ENCODE assay signal across 1 cellular context in genomic region chr12:65335021-65335714, GRCh38.
TF ChIP-seq lines count a peak whose summit lies in the region.

No MANE protein-coding gene starts in this region.

TF ChIP-seq in HepG2, 621 proteins besides CTCF, POLR2A, EP300 and RAD21 (continued from another document and continues in another):
- TF ChIP-seq HDAC1 (CRISPR knock-in tag; IDR thresholded peaks at IDR 0.05): peak; percentile 64
- no peak for TF ChIP-seq HNRNPUL1 (IDR thresholded peaks at IDR 0.05; ENCODE audit: low read depth, low read length)
- TF ChIP-seq TBX2 (CRISPR knock-in tag; IDR thresholded peaks at IDR 0.05; ENCODE audit: borderline replicate concordance): peak; percentile 67
- peak; percentile 55; the same call in 1 of the 2 replicates for TF ChIP-seq ISL2 (CRISPR knock-in tag; IDR thresholded peaks at IDR 0.05)
- TF ChIP-seq RARA (CRISPR knock-in tag; IDR thresholded peaks at IDR 0.05): peak; percentile 71
- no peak for TF ChIP-seq NFKB2 (CRISPR knock-in tag; IDR thresholded peaks at IDR 0.05; ENCODE audit: borderline replicate concordance)
- TF ChIP-seq ZMAT3 (CRISPR knock-in tag; conservative IDR thresholded peaks at IDR 0.05): no peak
- no peak for TF ChIP-seq REXO4 (CRISPR knock-in tag; IDR thresholded peaks at IDR 0.05; ENCODE audit: borderline replicate concordance)
- no peak for TF ChIP-seq WIZ (CRISPR knock-in tag; IDR thresholded peaks at IDR 0.05)
- TF ChIP-seq, protein P1, sequence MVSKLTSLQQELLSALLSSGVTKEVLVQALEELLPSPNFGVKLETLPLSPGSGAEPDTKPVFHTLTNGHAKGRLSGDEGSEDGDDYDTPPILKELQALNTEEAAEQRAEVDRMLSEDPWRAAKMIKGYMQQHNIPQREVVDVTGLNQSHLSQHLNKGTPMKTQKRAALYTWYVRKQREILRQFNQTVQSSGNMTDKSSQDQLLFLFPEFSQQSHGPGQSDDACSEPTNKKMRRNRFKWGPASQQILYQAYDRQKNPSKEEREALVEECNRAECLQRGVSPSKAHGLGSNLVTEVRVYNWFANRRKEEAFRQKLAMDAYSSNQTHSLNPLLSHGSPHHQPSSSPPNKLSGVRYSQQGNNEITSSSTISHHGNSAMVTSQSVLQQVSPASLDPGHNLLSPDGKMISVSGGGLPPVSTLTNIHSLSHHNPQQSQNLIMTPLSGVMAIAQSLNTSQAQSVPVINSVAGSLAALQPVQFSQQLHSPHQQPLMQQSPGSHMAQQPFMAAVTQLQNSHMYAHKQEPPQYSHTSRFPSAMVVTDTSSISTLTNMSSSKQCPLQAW (CRISPR knock-in tag; IDR thresholded peaks at IDR 0.05): peak; percentile 58; the same call in 1 of the 2 replicates
- peak; percentile 81 for TF ChIP-seq HNF4G (IDR thresholded peaks at IDR 0.05; ENCODE audit: borderline replicate concordance, low read depth, low read length)
- TF ChIP-seq HNF4G (CRISPR knock-in tag; IDR thresholded peaks at IDR 0.05; ENCODE audit: borderline replicate concordance, low read depth): 0 out of 2 replicates have a peak, but pooled peaks have one; percentile 51
- peak; percentile 47; the same call in 1 of the 2 replicates for TF ChIP-seq IRF2 (CRISPR knock-in tag; IDR thresholded peaks at IDR 0.05)
- TF ChIP-seq ZNF281 (CRISPR knock-in tag; IDR thresholded peaks at IDR 0.05; ENCODE audit: borderline replicate concordance): peak; percentile 78
- no peak; the same call in 1 of the 2 replicates for TF ChIP-seq NR2F6 (IDR thresholded peaks at IDR 0.05)
- TF ChIP-seq NR2F6 (CRISPR knock-in tag; IDR thresholded peaks at IDR 0.05): peak; percentile 38; the same call in 1 of the 2 replicates
- TF ChIP-seq ZMYM3 (CRISPR knock-in tag; IDR thresholded peaks at IDR 0.05): peak; percentile 11; the same call in 1 of the 2 replicates
- TF ChIP-seq ATF1 (CRISPR knock-in tag; IDR thresholded peaks at IDR 0.05): peak; percentile 56; the same call in 1 of the 2 replicates
- TF ChIP-seq NAIF1 (CRISPR knock-in tag; IDR thresholded peaks at IDR 0.05; ENCODE audit: borderline replicate concordance): no peak
- no peak for TF ChIP-seq ZNF720 (CRISPR knock-in tag; IDR thresholded peaks at IDR 0.05)
- TF ChIP-seq, protein P2, sequence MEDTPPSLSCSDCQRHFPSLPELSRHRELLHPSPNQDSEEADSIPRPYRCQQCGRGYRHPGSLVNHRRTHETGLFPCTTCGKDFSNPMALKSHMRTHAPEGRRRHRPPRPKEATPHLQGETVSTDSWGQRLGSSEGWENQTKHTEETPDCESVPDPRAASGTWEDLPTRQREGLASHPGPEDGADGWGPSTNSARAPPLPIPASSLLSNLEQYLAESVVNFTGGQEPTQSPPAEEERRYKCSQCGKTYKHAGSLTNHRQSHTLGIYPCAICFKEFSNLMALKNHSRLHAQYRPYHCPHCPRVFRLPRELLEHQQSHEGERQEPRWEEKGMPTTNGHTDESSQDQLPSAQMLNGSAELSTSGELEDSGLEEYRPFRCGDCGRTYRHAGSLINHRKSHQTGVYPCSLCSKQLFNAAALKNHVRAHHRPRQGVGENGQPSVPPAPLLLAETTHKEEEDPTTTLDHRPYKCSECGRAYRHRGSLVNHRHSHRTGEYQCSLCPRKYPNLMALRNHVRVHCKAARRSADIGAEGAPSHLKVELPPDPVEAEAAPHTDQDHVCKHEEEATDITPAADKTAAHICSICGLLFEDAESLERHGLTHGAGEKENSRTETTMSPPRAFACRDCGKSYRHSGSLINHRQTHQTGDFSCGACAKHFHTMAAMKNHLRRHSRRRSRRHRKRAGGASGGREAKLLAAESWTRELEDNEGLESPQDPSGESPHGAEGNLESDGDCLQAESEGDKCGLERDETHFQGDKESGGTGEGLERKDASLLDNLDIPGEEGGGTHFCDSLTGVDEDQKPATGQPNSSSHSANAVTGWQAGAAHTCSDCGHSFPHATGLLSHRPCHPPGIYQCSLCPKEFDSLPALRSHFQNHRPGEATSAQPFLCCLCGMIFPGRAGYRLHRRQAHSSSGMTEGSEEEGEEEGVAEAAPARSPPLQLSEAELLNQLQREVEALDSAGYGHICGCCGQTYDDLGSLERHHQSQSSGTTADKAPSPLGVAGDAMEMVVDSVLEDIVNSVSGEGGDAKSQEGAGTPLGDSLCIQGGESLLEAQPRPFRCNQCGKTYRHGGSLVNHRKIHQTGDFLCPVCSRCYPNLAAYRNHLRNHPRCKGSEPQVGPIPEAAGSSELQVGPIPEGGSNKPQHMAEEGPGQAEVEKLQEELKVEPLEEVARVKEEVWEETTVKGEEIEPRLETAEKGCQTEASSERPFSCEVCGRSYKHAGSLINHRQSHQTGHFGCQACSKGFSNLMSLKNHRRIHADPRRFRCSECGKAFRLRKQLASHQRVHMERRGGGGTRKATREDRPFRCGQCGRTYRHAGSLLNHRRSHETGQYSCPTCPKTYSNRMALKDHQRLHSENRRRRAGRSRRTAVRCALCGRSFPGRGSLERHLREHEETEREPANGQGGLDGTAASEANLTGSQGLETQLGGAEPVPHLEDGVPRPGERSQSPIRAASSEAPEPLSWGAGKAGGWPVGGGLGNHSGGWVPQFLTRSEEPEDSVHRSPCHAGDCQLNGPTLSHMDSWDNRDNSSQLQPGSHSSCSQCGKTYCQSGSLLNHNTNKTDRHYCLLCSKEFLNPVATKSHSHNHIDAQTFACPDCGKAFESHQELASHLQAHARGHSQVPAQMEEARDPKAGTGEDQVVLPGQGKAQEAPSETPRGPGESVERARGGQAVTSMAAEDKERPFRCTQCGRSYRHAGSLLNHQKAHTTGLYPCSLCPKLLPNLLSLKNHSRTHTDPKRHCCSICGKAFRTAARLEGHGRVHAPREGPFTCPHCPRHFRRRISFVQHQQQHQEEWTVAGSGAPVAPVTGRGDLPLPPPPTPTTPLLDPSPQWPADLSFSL (CRISPR knock-in tag; IDR thresholded peaks at IDR 0.05): peak; percentile 92
- TF ChIP-seq SAP130 (CRISPR knock-in tag; IDR thresholded peaks at IDR 0.05; ENCODE audit: low read depth): peak; percentile 59
- TF ChIP-seq JUN (CRISPR knock-in tag; IDR thresholded peaks at IDR 0.05): peak; percentile 65; the same call in 1 of the 2 replicates
- 0 out of 2 replicates have a peak, but pooled peaks have one; percentile 68 for TF ChIP-seq RARG (CRISPR knock-in tag; IDR thresholded peaks at IDR 0.05; ENCODE audit: low read depth)
- no peak for TF ChIP-seq SOX13 (IDR thresholded peaks at IDR 0.05)
- peak in 1 of 2 experiments; percentile 71; a peak in 2 of 4 replicates for TF ChIP-seq SOX13 (CRISPR knock-in tag; conservative IDR thresholded peaks at IDR 0.05 in 1 of 2, IDR thresholded peaks at IDR 0.05 in 1 of 2)
- no peak for TF ChIP-seq POLR2AphosphoS5 (IDR thresholded peaks at IDR 0.05; ENCODE audit: low read depth, low read length)
- peak; percentile 96 for TF ChIP-seq FOSL2 (CRISPR knock-in tag; IDR thresholded peaks at IDR 0.05)
- peak; percentile 87 for TF ChIP-seq PAXIP1 (CRISPR knock-in tag; conservative IDR thresholded peaks at IDR 0.05)
- peak; percentile 81; the same call in 1 of the 2 replicates for TF ChIP-seq JUND (CRISPR knock-in tag; IDR thresholded peaks at IDR 0.05)
- TF ChIP-seq SALL2 (CRISPR knock-in tag; IDR thresholded peaks at IDR 0.05): 0 out of 2 replicates have a peak, but pooled peaks have one; percentile 60
- peak; percentile 95 for TF ChIP-seq ZNF292 (CRISPR knock-in tag; IDR thresholded peaks at IDR 0.05; ENCODE audit: borderline replicate concordance, low read depth)
- peak; percentile 48; the same call in 1 of the 2 replicates for TF ChIP-seq GATA4 (IDR thresholded peaks at IDR 0.05; ENCODE audit: borderline replicate concordance, low read depth)
- TF ChIP-seq THAP11 (CRISPR knock-in tag; IDR thresholded peaks at IDR 0.05): 0 out of 2 replicates have a peak, but pooled peaks have one; percentile 38
- TF ChIP-seq CREB3 (CRISPR knock-in tag; IDR thresholded peaks at IDR 0.05): no peak
- peak; percentile 89 for TF ChIP-seq ARID5B (CRISPR knock-in tag; IDR thresholded peaks at IDR 0.05)
- TF ChIP-seq ZSCAN9 (CRISPR knock-in tag; IDR thresholded peaks at IDR 0.05; ENCODE audit: borderline replicate concordance): peak; percentile 47; the same call in 1 of the 2 replicates
- TF ChIP-seq ZNF792 (CRISPR knock-in tag; IDR thresholded peaks at IDR 0.05): peak; percentile 57; the same call in 1 of the 2 replicates
- TF ChIP-seq ATF7 (IDR thresholded peaks at IDR 0.05): 0 out of 2 replicates have a peak, but pooled peaks have one; percentile 22
- no peak for TF ChIP-seq ATF7 (CRISPR knock-in tag; IDR thresholded peaks at IDR 0.05)
